ENCODE assay signal across 24 cellular contexts in genomic region chr3:62421275-62421674, GRCh38. TPM values are rescaled to one million over a fixed set of nuclear protein-coding genes. Genes with fewer than 3 reads are reported as not detected.
"Had no signal": no experiment of that assay in that cellular context is flagged by ENCODE, and none has a peak within 500 bp of the region (broad histone marks: within the 10 kb centered on the region; RNA-seq: fewer than 3 reads in every experiment).

No MANE protein-coding gene starts in this region.

- DNase-seq: activated CD4-positive, alpha-beta T cell treated with anti-CD3 and anti-CD28 coated beads for 1 hour; activated gamma-delta T cell treated with Interleukin-2 at 50 U/mL for 16 hours; activated T-cell treated with anti-CD3 and anti-CD28 coated beads, Interleukin-2, amount 50 U/mL, for 1 hour; brain microvascular endothelial cell; caudate nucleus; effector CD8-positive, alpha-beta T cell; erythroblast; foreskin fibroblast; kidney; lower lobe of right lung; mesendoderm; mucosa of descending colon; nephron progenitor cell; small intestine; stimulated activated CD4-positive, alpha-beta T cell treated with anti-CD3 and anti-CD28 coated beads, Interleukin-2, amount 100 ng/mL, for 24 hours; stimulated activated naive B cell treated with anti-CD40 and anti-IgM and Interleukin-4, amounts not matched to agents 10 μg/mL and 1 μg/mL and 100 μg/mL, for 72 hours; transverse colon; uterus had no signal

- H3K27ac ChIP-seq: brain microvascular endothelial cell, lower lobe of right lung, transverse colon, uterus had no signal

- H3K27ac Mint-ChIP-seq: activated naive CD4-positive, alpha-beta T cell treated with anti-CD3 and anti-CD28 coated beads, Interleukin-2, amount 50 U/mL, for 24 hours; dendritic cell treated with granulocyte-macrophage colony-stimulating factor and Interleukin-4, amounts not matched to agents 40 ng/mL and 50 ng/mL, for 4 days; nephron progenitor cell; stimulated activated naive B cell treated with anti-CD40 and anti-IgM and Interleukin-4, amounts not matched to agents 10 μg/mL and 1 μg/mL and 100 μg/mL, for 72 hours had no signal

- H3K4me3 ChIP-seq: lower lobe of right lung, mucosa of descending colon, transverse colon, uterus had no signal

- ATAC-seq: lower lobe of right lung; mucosa of descending colon; sciatic nerve; stimulated activated naive B cell treated with anti-CD40 and anti-IgM and Interleukin-4, amounts not matched to agents 10 μg/mL and 1 μg/mL and 100 μg/mL, for 72 hours had no signal

- H3K4me3 Mint-ChIP-seq: activated naive CD4-positive, alpha-beta T cell treated with anti-CD3 and anti-CD28 coated beads, Interleukin-2, amount 50 U/mL, for 24 hours; dendritic cell treated with granulocyte-macrophage colony-stimulating factor and Interleukin-4, amounts not matched to agents 40 ng/mL and 50 ng/mL, for 4 days; nephron progenitor cell; stimulated activated naive B cell treated with anti-CD40 and anti-IgM and Interleukin-4, amounts not matched to agents 10 μg/mL and 1 μg/mL and 100 μg/mL, for 72 hours had no signal

- H3K36me3 ChIP-seq: brain microvascular endothelial cell, lower lobe of right lung, transverse colon, uterus had no signal

- H3K4me1 Mint-ChIP-seq: activated naive CD4-positive, alpha-beta T cell treated with anti-CD3 and anti-CD28 coated beads, Interleukin-2, amount 50 U/mL, for 24 hours; stimulated activated naive B cell treated with anti-CD40 and anti-IgM and Interleukin-4, amounts not matched to agents 10 μg/mL and 1 μg/mL and 100 μg/mL, for 72 hours had no signal

- H3K9me3 Mint-ChIP-seq: activated naive CD4-positive, alpha-beta T cell treated with anti-CD3 and anti-CD28 coated beads, Interleukin-2, amount 50 U/mL, for 24 hours; dendritic cell treated with granulocyte-macrophage colony-stimulating factor and Interleukin-4, amounts not matched to agents 40 ng/mL and 50 ng/mL, for 4 days; nephron progenitor cell had no signal

- H3K4me1 ChIP-seq: lower lobe of right lung, transverse colon, uterus had no signal

- H3K27me3 ChIP-seq: brain microvascular endothelial cell, transverse colon, uterus had no signal

- H3K36me3 Mint-ChIP-seq: activated naive CD4-positive, alpha-beta T cell treated with anti-CD3 and anti-CD28 coated beads, Interleukin-2, amount 50 U/mL, for 24 hours; stimulated activated naive B cell treated with anti-CD40 and anti-IgM and Interleukin-4, amounts not matched to agents 10 μg/mL and 1 μg/mL and 100 μg/mL, for 72 hours had no signal

RNA-seq across cellular contexts. Expression of gene FEZF2, which starts 47.9 kb away (rescaled TPM):
- total RNA-seq: fibroblast of lung, glomerular endothelial cell, kidney, lower lobe of right lung, mucosa of descending colon, omental fat pad, sciatic nerve, transverse colon, uterus had no signal
- polyA plus RNA-seq: fibroblast of lung, small intestine had no signal
